28 cellular contexts compared by ENCODE assay signal in genomic region chr18:24757134-24757533, GRCh38.
"Had no signal": no experiment of that assay in that cellular context is flagged by ENCODE, and none has a peak within 500 bp of the region (broad histone marks: within the 10 kb centered on the region; RNA-seq: fewer than 3 reads in every experiment).

No MANE protein-coding gene starts in this region.

- H3K27ac ChIP-seq: ascending aorta, breast epithelium, WERI-Rb-1 had no signal

- H3K4me3 ChIP-seq: ascending aorta, breast epithelium had no signal

- H3K4me1 ChIP-seq: ascending aorta, breast epithelium had no signal

- H3K27me3 ChIP-seq: ascending aorta, breast epithelium had no signal

- H3K36me3 ChIP-seq: ascending aorta, breast epithelium, WERI-Rb-1 had no signal

- DNase-seq: activated CD4-positive, alpha-beta memory T cell treated with anti-CD3 and anti-CD28 coated beads, Interleukin-2, amount 10 ng/mL, durations not matched to agents 7 days and 5 days; activated CD4-positive, alpha-beta T cell treated with anti-CD3 and anti-CD28 coated beads for 1 hour; activated CD4-positive, alpha-beta T cell treated with anti-CD3 and anti-CD28 coated beads for 36 hours; activated CD4-positive, alpha-beta T cell treated with anti-CD3 and anti-CD28 coated beads for 48 hours; activated CD4-positive, alpha-beta T cell treated with anti-CD3 and anti-CD28 coated beads, Interleukin-2, amount 10 ng/mL, durations not matched to agents 7 days and 5 days; activated CD4-positive, alpha-beta T cell treated with anti-CD3 and anti-CD28 coated beads, Interleukin-2, amount 50 U/mL, for 48 hours; activated CD4-positive, CD25-positive, alpha-beta regulatory T cell; activated CD8-positive, alpha-beta memory T cell treated with anti-CD3 and anti-CD28 coated beads for 24 hours; activated CD8-positive, alpha-beta memory T cell treated with anti-CD3 and anti-CD28 coated beads, Interleukin-2, amount 10 ng/mL, durations not matched to agents 7 days and 5 days; activated CD8-positive, alpha-beta memory T cell treated with anti-CD3 and anti-CD28 coated beads, Interleukin-2, amount 50 U/mL, for 48 hours; activated CD8-positive, alpha-beta T cell treated with anti-CD3 and anti-CD28 coated beads, Interleukin-2, amount 10 ng/mL, durations not matched to agents 7 days and 5 days; activated effector memory CD4-positive, alpha-beta T cell treated with Interleukin-2 at 50 U/mL for 16 hours; activated gamma-delta T cell; activated naive CD4-positive, alpha-beta T cell treated with anti-CD3 and anti-CD28 coated beads, Interleukin-2, amount 10 ng/mL, durations not matched to agents 7 days and 5 days; activated naive CD4-positive, alpha-beta T cell treated with Interleukin-2 at 50 U/mL for 16 hours; activated naive CD8-positive, alpha-beta T cell treated with anti-CD3 and anti-CD28 coated beads, Interleukin-2, amount 10 ng/mL, durations not matched to agents 7 days and 5 days; activated naive CD8-positive, alpha-beta T cell treated with anti-CD3 and anti-CD28 coated beads, Interleukin-2, amount 50 U/mL, for 24 hours; activated T-cell treated with anti-CD3 and anti-CD28 coated beads, Interleukin-2, amount 50 U/mL, for 24 hours; activated T-cell treated with anti-CD3 and anti-CD28 coated beads, Interleukin-2, amount 50 U/mL, for 48 hours; amygdala; anterior cingulate cortex; central memory CD4-positive, alpha-beta T cell; T-helper 1 cell; T-helper 2 cell; T-helper 9 cell; WERI-Rb-1 had no signal
